In genomic region chr10:57692255-57692980, GRCh38 we compare ENCODE assay signal across 13 cellular contexts.
A peak's percentile ranks its signal among the peaks of the same experiment; 100 is the strongest.
DNase-seq lines count a peak whose midpoint lies in the region; ATAC-seq and TF ChIP-seq lines count a peak whose summit lies in the region.
"Had no signal": no experiment of that assay in that cellular context is flagged by ENCODE, and none has a peak within 500 bp of the region (broad histone marks: within the 10 kb centered on the region; RNA-seq: fewer than 3 reads in every experiment).

No MANE protein-coding gene starts in this region.

- H3K27me3 Mint-ChIP-seq in mesothelial cell of epicardium (ENCODE audit: low read depth), result no peaks in the 10 kb centered on the region
- no peaks in the 10 kb centered on the region for H3K27me3 Mint-ChIP-seq in activated naive CD4-positive, alpha-beta T cell treated with anti-CD3 and anti-CD28 coated beads for 36 hours (ENCODE audit: low read depth)
- H3K27me3 Mint-ChIP-seq: activated naive CD4-positive, alpha-beta T cell treated with anti-CD3 and anti-CD28 coated beads, Interleukin-2, amount 50 U/mL, for 24 hours; CD4-positive, alpha-beta memory T cell had no signal

- CTCF ChIA-PET in activated naive CD4-positive, alpha-beta T cell treated with anti-CD3 and anti-CD28 coated beads for 36 hours (lab: Charles Lee), result no interaction called here

- DNase-seq in AG20443 (ENCODE audit: low spot score), result peak; percentile 51
- DNase-seq in NCI-H226, result peak; percentile 90
- peak; percentile 90 for DNase-seq in dedifferentiated amniotic fluid mesenchymal stem cell (ENCODE audit: extremely low spot score)
- DNase-seq in mesothelial cell of epicardium (ENCODE audit: low spot score in 2 of 2, unreplicated experiment in 2 of 2), result no peak
- no peak for DNase-seq in activated naive CD4-positive, alpha-beta T cell treated with anti-CD3 and anti-CD28 coated beads for 36 hours
- no peak for DNase-seq in stimulated activated CD8-positive, alpha-beta memory T cell treated with anti-CD3 and anti-CD28 coated beads, Interleukin-4, amount 100 ng/mL, for 48 hours
- DNase-seq in cerebellar cortex (ENCODE audit: low spot score), result no peak
- DNase-seq: CD4-positive, alpha-beta memory T cell; effector memory CD4-positive, alpha-beta T cell; Karpas-422; NCI-H2227 treated with DMSO at 0.1 percent for 48 hours had no signal

- no peak for ATAC-seq in GM21786 (IDR thresholded peaks at IDR 0.05; ENCODE audit: unreplicated experiment)

- intact Hi-C loops in activated naive CD4-positive, alpha-beta T cell treated with anti-CD3 and anti-CD28 coated beads for 36 hours (cut with micrococcal nuclease), result no loop called here

- H3K36me3 Mint-ChIP-seq in mesothelial cell of epicardium, result peaks cover 4% of the 10 kb centered on the region
- no peaks in the 10 kb centered on the region for H3K36me3 Mint-ChIP-seq in activated naive CD4-positive, alpha-beta T cell treated with anti-CD3 and anti-CD28 coated beads for 36 hours (ENCODE audit: low read depth)
- H3K36me3 Mint-ChIP-seq: activated naive CD4-positive, alpha-beta T cell treated with anti-CD3 and anti-CD28 coated beads, Interleukin-2, amount 50 U/mL, for 24 hours; CD4-positive, alpha-beta memory T cell had no signal

- peaks cover 36% of the 10 kb centered on the region for H3K4me1 Mint-ChIP-seq in mesothelial cell of epicardium
- H3K4me1 Mint-ChIP-seq in activated naive CD4-positive, alpha-beta T cell treated with anti-CD3 and anti-CD28 coated beads for 36 hours (ENCODE audit: low read depth), result no peaks in the 10 kb centered on the region
- H3K4me1 Mint-ChIP-seq: activated naive CD4-positive, alpha-beta T cell treated with anti-CD3 and anti-CD28 coated beads, Interleukin-2, amount 50 U/mL, for 24 hours; CD4-positive, alpha-beta memory T cell had no signal

- peak overlapping the region; percentile 90 for H3K27ac Mint-ChIP-seq in mesothelial cell of epicardium
- no peak overlapping the region for H3K27ac Mint-ChIP-seq in activated naive CD4-positive, alpha-beta T cell treated with anti-CD3 and anti-CD28 coated beads for 36 hours
- H3K27ac Mint-ChIP-seq: activated naive CD4-positive, alpha-beta T cell treated with anti-CD3 and anti-CD28 coated beads, Interleukin-2, amount 50 U/mL, for 24 hours; CD4-positive, alpha-beta memory T cell had no signal

- H3K4me3 Mint-ChIP-seq in mesothelial cell of epicardium, result no peak overlapping the region
- no peak overlapping the region for H3K4me3 Mint-ChIP-seq in activated naive CD4-positive, alpha-beta T cell treated with anti-CD3 and anti-CD28 coated beads for 36 hours
- H3K4me3 Mint-ChIP-seq: activated naive CD4-positive, alpha-beta T cell treated with anti-CD3 and anti-CD28 coated beads, Interleukin-2, amount 50 U/mL, for 24 hours; CD4-positive, alpha-beta memory T cell had no signal

- peaks cover 18% of the 10 kb centered on the region for H3K9me3 Mint-ChIP-seq in mesothelial cell of epicardium
- no peaks in the 10 kb centered on the region for H3K9me3 Mint-ChIP-seq in activated naive CD4-positive, alpha-beta T cell treated with anti-CD3 and anti-CD28 coated beads for 36 hours
- H3K9me3 Mint-ChIP-seq: activated naive CD4-positive, alpha-beta T cell treated with anti-CD3 and anti-CD28 coated beads, Interleukin-2, amount 50 U/mL, for 24 hours had no signal

- no peak for TF ChIP-seq CTCF in mesothelial cell of epicardium (IDR thresholded peaks at IDR 0.05; ENCODE audit: unreplicated experiment)

Comparison
In these comparisons a context has a peak if more than half of its experiments do, and no peak if none do; other contexts are left out.
1. DNase-seq: peak in AG20443 (single experiment), NCI-H226 (single experiment) and dedifferentiated amniotic fluid mesenchymal stem cell (single experiment); none in mesothelial cell of epicardium (0 of 2), activated naive CD4-positive, alpha-beta T cell treated with anti-CD3 and anti-CD28 coated beads for 36 hours (single experiment), stimulated activated CD8-positive, alpha-beta memory T cell treated with anti-CD3 and anti-CD28 coated beads, Interleukin-4, amount 100 ng/mL, for 48 hours (single experiment) and cerebellar cortex (single experiment).